Comparison of ENCODE assay signal across 8 cellular contexts in genomic region chr3:115100172-115100571, GRCh38. TPM values are rescaled to one million over a fixed set of nuclear protein-coding genes. Genes with fewer than 3 reads are reported as not detected.
DNase-seq lines count a peak whose midpoint lies in the region; ATAC-seq and TF ChIP-seq lines count a peak whose summit lies in the region.

No MANE protein-coding gene starts in this region.

- peak; percentile 17 for DNase-seq in AG20443 (ENCODE audit: low spot score)
- no peak for DNase-seq in Peyer's patch
- DNase-seq in coronary artery (ENCODE audit: low spot score), result no peak
- peak; percentile 33 to 62 for DNase-seq in lung microvascular endothelial cell (ENCODE audit: low read depth in 2 of 2)
- DNase-seq in posterior cingulate gyrus, result no peak

- H3K4me1 ChIP-seq in Peyer's patch, result peaks cover 0 to 18% (median 0%) of the 10 kb centered on the region in 4 donors
- peaks cover 2% of the 10 kb centered on the region for H3K4me1 ChIP-seq in thymus (ENCODE audit: control insufficient read depth, insufficient read depth, low read length)

- H3K27ac ChIP-seq in Peyer's patch (peak overlapping the region; percentile 30 to 68 (median 52)), coronary artery (peak overlapping the region; percentile 18 to 68), thymus (ENCODE audit: low read depth) (peak overlapping the region; percentile 79)

- no peaks in the 10 kb centered on the region for H3K9me3 ChIP-seq in Peyer's patch
- H3K9me3 ChIP-seq in thymus (ENCODE audit: control insufficient read depth), result no peaks in the 10 kb centered on the region

- TF ChIP-seq POLR2A in Peyer's patch (IDR thresholded peaks at IDR 0.05), result peak in 1 of 2 donors; percentile 17

- H3K36me3 ChIP-seq in Peyer's patch (no peaks in the 10 kb centered on the region), thymus (ENCODE audit: control insufficient read depth, insufficient read depth) (no peaks in the 10 kb centered on the region)

- H3K4me3 ChIP-seq in Peyer's patch (peak overlapping the region; percentile 7 to 46 (median 30)), coronary artery (peak overlapping the region; percentile 48), thymus (ENCODE audit: low read length) (peak overlapping the region; percentile 37)

- intact Hi-C loops in posterior cingulate gyrus (cut with DNase I), result loop anchor here (2.0 kb wide), 1 partner anchor 49 kb away; no protein-coding TSS in a partner anchor

- TF ChIP-seq CTCF in Peyer's patch (IDR thresholded peaks at IDR 0.05), result peak in 2 of 6 experiments; percentile 7 to 22
- TF ChIP-seq CTCF in coronary artery (IDR thresholded peaks at IDR 0.05), result no peak

- ATAC-seq in GM18517 (IDR thresholded peaks at IDR 0.05; ENCODE audit: unreplicated experiment) (peak; percentile 53), HG03354 (IDR thresholded peaks at IDR 0.05; ENCODE audit: poor library complexity, severe bottlenecking, unreplicated experiment) (peak; percentile 65)

- H3K27me3 ChIP-seq in Peyer's patch, result no peaks in the 10 kb centered on the region
- H3K27me3 ChIP-seq in thymus (ENCODE audit: control insufficient read depth, insufficient read depth), result no peaks in the 10 kb centered on the region

- WGBS in thymus, result under 1% methylated on average over 5 of the region's 5 CpGs

RNA-seq across cellular contexts. Expression of gene ZBTB20, which starts 46.9 kb away (rescaled TPM):
- total RNA-seq in Peyer's patch, result 100 to 1,000 TPM in 1 of 4 donors, 10 to 100 TPM in 3; 19.6 to 135 (median 57.2) TPM
- 6.5 and 13.9 TPM in 2 replicates for total RNA-seq in lung microvascular endothelial cell
- polyA plus RNA-seq in thymus, result 1.2 TPM

Comparison
In these comparisons a context has a peak if more than half of its experiments do, and no peak if none do; other contexts are left out.
1. DNase-seq: peak in AG20443 (single experiment) and lung microvascular endothelial cell (2 of 2); none in Peyer's patch (0 of 3), coronary artery (single experiment) and posterior cingulate gyrus (0 of 10).
2. Peak in every context shown above with its lines, with median percentiles within 50 percentile points of each other: H3K27ac ChIP-seq and H3K4me3 ChIP-seq.